ENCODE assay signal across 14 cellular contexts in the genomic region with DNA sequence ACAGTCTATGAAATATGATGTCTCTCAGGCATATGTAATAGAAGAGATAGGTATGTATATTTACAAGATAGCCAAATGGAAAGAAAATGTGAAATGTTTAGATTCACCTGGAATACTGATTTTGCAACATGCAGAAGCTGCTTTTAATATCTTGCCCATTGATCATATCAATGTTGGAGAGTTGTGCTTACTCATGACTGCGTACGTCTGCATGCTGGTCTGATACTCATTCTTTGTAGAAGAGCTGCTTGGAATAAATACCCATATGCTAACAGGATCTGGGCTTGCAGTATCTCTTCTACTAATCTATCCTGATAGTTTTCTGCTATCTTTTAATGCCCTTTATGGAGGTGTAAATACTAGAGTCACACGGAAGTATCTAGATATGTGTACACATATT.
"Had no signal": no experiment of that assay in that cellular context is flagged by ENCODE, and none has a peak within 500 bp of the region (broad histone marks: within the 10 kb centered on the region; RNA-seq: fewer than 3 reads in every experiment).

No MANE protein-coding gene starts in this region.

- DNase-seq: NCI-H1092 treated with DMSO at 0.1 percent for 48 hours, NCI-H1436, NCI-H187, NCI-H2029 treated with DMSO at 0.1 percent for 48 hours, NCI-H2171 treated with DMSO at 0.1 percent for 48 hours, NCI-H345, NCI-H524, NCI-H526 treated with DMSO at 0.1 percent for 48 hours, NCI-H774, PC-3, SHP77 had no signal

- H3K27ac ChIP-seq: RWPE1 had no signal

- H3K4me3 ChIP-seq: K562 had no signal

- H3K9ac ChIP-seq: KMS-11 had no signal

- H3K4me2 ChIP-seq: KMS-11 had no signal
